Comparison of ENCODE assay signal across 1 cellular context in the genomic region with DNA sequence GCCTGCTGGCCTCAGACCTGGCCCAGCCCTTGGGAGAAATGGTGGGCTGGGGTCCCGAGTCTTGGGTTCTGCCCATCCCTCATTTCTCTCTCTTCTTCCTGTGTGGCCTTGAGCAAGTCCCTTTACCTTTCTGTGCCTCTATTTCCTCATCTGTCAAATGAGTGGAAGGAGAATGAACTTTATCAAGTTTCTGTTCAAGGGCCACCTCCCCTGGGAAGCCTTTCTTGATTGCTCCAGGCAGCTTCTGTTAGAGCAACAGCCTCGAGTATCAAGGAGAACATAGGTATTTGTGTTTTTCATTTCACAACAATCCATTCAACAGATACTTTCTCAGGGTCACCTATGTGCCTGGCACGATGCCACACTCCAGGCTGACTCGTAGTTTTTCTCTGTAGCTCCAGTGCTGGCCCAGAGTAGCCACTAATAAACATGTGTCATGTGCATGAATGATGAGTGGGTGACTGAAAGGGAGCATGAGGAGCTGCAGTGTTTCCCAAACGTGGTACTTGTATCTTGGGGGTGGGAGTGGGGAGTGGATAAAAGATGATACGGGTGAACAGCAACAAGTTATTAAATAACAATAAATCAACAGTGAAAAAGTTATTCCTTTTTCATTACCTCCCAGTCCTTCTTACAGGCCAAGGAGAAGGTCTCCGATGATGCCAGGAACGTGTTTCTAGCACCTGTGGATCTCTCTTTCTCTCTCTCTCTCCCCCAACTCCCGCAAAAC.
A peak's percentile ranks its signal among the peaks of the same experiment; 100 is the strongest.
TF ChIP-seq lines count a peak whose summit lies in the region.

No MANE protein-coding gene starts in this region.

TF ChIP-seq in HEK293, 187 proteins besides CTCF, POLR2A, EP300 and RAD21 (continued from another document):
- no peak for TF ChIP-seq ZNF449 (tag by site-specific recombination; IDR thresholded peaks at IDR 0.05)
- TF ChIP-seq SCRT1 (tag by site-specific recombination; IDR thresholded peaks at IDR 0.05; ENCODE audit: borderline replicate concordance) = 0 out of 2 replicates have a peak, but pooled peaks have one; percentile 34
- TF ChIP-seq ZNF548 (tag by site-specific recombination; IDR thresholded peaks at IDR 0.05) = no peak
- no peak for TF ChIP-seq ZNF501 (tag by site-specific recombination; IDR thresholded peaks at IDR 0.05)
- no peak for TF ChIP-seq PRDM6 (tag by site-specific recombination; IDR thresholded peaks at IDR 0.05)
- TF ChIP-seq SP7 (tag by site-specific recombination; IDR thresholded peaks at IDR 0.05) = peak; percentile 52; the same call in 1 of the 2 replicates
- TF ChIP-seq, protein P1, sequence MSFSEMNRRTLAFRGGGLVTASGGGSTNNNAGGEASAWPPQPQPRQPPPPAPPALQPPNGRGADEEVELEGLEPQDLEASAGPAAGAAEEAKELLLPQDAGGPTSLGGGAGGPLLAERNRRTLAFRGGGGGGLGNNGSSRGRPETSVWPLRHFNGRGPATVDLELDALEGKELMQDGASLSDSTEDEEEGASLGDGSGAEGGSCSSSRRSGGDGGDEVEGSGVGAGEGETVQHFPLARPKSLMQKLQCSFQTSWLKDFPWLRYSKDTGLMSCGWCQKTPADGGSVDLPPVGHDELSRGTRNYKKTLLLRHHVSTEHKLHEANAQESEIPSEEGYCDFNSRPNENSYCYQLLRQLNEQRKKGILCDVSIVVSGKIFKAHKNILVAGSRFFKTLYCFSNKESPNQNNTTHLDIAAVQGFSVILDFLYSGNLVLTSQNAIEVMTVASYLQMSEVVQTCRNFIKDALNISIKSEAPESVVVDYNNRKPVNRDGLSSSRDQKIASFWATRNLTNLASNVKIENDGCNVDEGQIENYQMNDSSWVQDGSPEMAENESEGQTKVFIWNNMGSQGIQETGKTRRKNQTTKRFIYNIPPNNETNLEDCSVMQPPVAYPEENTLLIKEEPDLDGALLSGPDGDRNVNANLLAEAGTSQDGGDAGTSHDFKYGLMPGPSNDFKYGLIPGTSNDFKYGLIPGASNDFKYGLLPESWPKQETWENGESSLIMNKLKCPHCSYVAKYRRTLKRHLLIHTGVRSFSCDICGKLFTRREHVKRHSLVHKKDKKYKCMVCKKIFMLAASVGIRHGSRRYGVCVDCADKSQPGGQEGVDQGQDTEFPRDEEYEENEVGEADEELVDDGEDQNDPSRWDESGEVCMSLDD (tag by site-specific recombination; IDR thresholded peaks at IDR 0.05) = no peak
- TF ChIP-seq ZNF341 (tag by site-specific recombination; IDR thresholded peaks at IDR 0.05; ENCODE audit: low read depth) = no peak
- no peak for TF ChIP-seq KLF9 (tag by site-specific recombination; IDR thresholded peaks at IDR 0.05; ENCODE audit: low read depth)
- peak; percentile 27; the same call in 1 of the 2 replicates for TF ChIP-seq ZFHX2 (tag by site-specific recombination; conservative IDR thresholded peaks at IDR 0.05)
- TF ChIP-seq ZNF473 (tag by site-specific recombination; IDR thresholded peaks at IDR 0.05) = no peak
- TF ChIP-seq ZNF580 (tag by site-specific recombination; IDR thresholded peaks at IDR 0.05) = no peak
- TF ChIP-seq ZNF843 (tag by site-specific recombination; IDR thresholded peaks at IDR 0.05) = no peak
- TF ChIP-seq ZNF121 (tag by site-specific recombination; IDR thresholded peaks at IDR 0.05) = no peak
- TF ChIP-seq ZNF146 (tag by site-specific recombination; IDR thresholded peaks at IDR 0.05) = no peak
